Comparison of ENCODE assay signal across 9 cellular contexts in genomic region chr15:94844533-94845390, GRCh38.
DNase-seq lines count a peak whose midpoint lies in the region; ATAC-seq and TF ChIP-seq lines count a peak whose summit lies in the region.
"Had no signal": no experiment of that assay in that cellular context is flagged by ENCODE, and none has a peak within 500 bp of the region (broad histone marks: within the 10 kb centered on the region; RNA-seq: fewer than 3 reads in every experiment).

No MANE protein-coding gene starts in this region.

- peak overlapping the region; percentile 57 to 85 (median 77) for H3K27ac ChIP-seq in gastroesophageal sphincter

- H3K4me3 Mint-ChIP-seq in nephron progenitor cell, result peak overlapping the region; percentile 64
- H3K4me3 Mint-ChIP-seq: stimulated activated naive CD8-positive, alpha-beta T cell treated with anti-CD3 and anti-CD28 coated beads, Interleukin-15, Interleukin-2, amounts not matched to agents 100 ng/mL and 50 ng/mL, for 24 hours had no signal

- peaks cover 66% of the 10 kb centered on the region for H3K9me3 Mint-ChIP-seq in nephron progenitor cell

- H3K27me3 ChIP-seq in gastroesophageal sphincter, result no peaks in the 10 kb centered on the region

- no peaks in the 10 kb centered on the region for H3K36me3 ChIP-seq in gastroesophageal sphincter

- peak in 3 of 4 experiments; percentile 26 to 38 (median 28) for TF ChIP-seq CTCF in gastroesophageal sphincter (IDR thresholded peaks at IDR 0.05)
- no peak for TF ChIP-seq CTCF in nephron progenitor cell (IDR thresholded peaks at IDR 0.05)

- H3K4me1 ChIP-seq in gastroesophageal sphincter, result peaks cover 0 to 36% (median 0%) of the 10 kb centered on the region in 3 donors

- ATAC-seq in gastroesophageal sphincter, result peak; percentile 80
- ATAC-seq in GM21526 (IDR thresholded peaks at IDR 0.05; ENCODE audit: low FRiP score, unreplicated experiment), result no peak
- ATAC-seq in HG03108 (IDR thresholded peaks at IDR 0.05; ENCODE audit: unreplicated experiment), result no peak
- no peak for ATAC-seq in GM21619 (IDR thresholded peaks at IDR 0.05; ENCODE audit: unreplicated experiment)

- no peak for TF ChIP-seq EP300 in gastroesophageal sphincter (IDR thresholded peaks at IDR 0.05)

- peaks cover 16% of the 10 kb centered on the region for H3K27me3 Mint-ChIP-seq in nephron progenitor cell (ENCODE audit: low read depth, poor library complexity)

- peaks cover 0 to 12% (median 0%) of the 10 kb centered on the region in 3 donors for H3K9me3 ChIP-seq in gastroesophageal sphincter

- peak; percentile 22 for DNase-seq in D341Med (ENCODE audit: low spot score)
- DNase-seq in RPMI7951 (ENCODE audit: low read depth), result peak; percentile 24
- peak; percentile 68 for DNase-seq in nephron progenitor cell
- DNase-seq in NCI-H510A (lab: John Stamatoyannopoulos, UW), result no peak

- peaks cover 37% of the 10 kb centered on the region for H3K36me3 Mint-ChIP-seq in nephron progenitor cell (ENCODE audit: low read depth)

- WGBS in gastroesophageal sphincter (ENCODE audit: low coverage in 1 of 2), 2 donors, result 7 to 8% methylated on average over 14 to 15 of the region's 83 CpGs

- peak overlapping the region; percentile 40 to 61 for H3K4me3 ChIP-seq in gastroesophageal sphincter

- peaks cover 16% of the 10 kb centered on the region for H3K4me1 Mint-ChIP-seq in nephron progenitor cell

- H3K27ac Mint-ChIP-seq in nephron progenitor cell, result peak overlapping the region; percentile 87
- H3K27ac Mint-ChIP-seq: stimulated activated naive CD8-positive, alpha-beta T cell treated with anti-CD3 and anti-CD28 coated beads, Interleukin-15, Interleukin-2, amounts not matched to agents 100 ng/mL and 50 ng/mL, for 24 hours had no signal

- TF ChIP-seq POLR2A in gastroesophageal sphincter (IDR thresholded peaks at IDR 0.05), result no peak
